1 cellular context compared by ENCODE assay signal in genomic region chr6:43921039-43921438, GRCh38.
TF ChIP-seq lines count a peak whose summit lies in the region.

No MANE protein-coding gene starts in this region.

TF ChIP-seq in WTC11, 78 proteins besides CTCF, POLR2A, EP300 and RAD21:
- TF ChIP-seq ZNF232 (CRISPR knock-in tag; IDR thresholded peaks at IDR 0.05) (no peak), GTF2I (CRISPR knock-in tag; conservative IDR thresholded peaks at IDR 0.05) (no peak), TEAD4 (CRISPR knock-in tag; IDR thresholded peaks at IDR 0.05) (no peak), ZNF416 (CRISPR knock-in tag; IDR thresholded peaks at IDR 0.05) (no peak), AR (CRISPR knock-in tag; IDR thresholded peaks at IDR 0.05) (no peak), ATF3 (CRISPR knock-in tag; conservative IDR thresholded peaks at IDR 0.05) (no peak), ZNF532 (CRISPR knock-in tag; IDR thresholded peaks at IDR 0.05; ENCODE audit: borderline replicate concordance) (no peak), ZNF138 (CRISPR knock-in tag; conservative IDR thresholded peaks at IDR 0.05) (no peak), FOXK1 (CRISPR knock-in tag; IDR thresholded peaks at IDR 0.05) (no peak), MYBL2 (CRISPR knock-in tag; IDR thresholded peaks at IDR 0.05) (no peak), CBFB (CRISPR knock-in tag; IDR thresholded peaks at IDR 0.05; ENCODE audit: low read depth) (no peak), E2F4 (CRISPR knock-in tag; IDR thresholded peaks at IDR 0.05; ENCODE audit: borderline replicate concordance, low read depth) (no peak), MAX (CRISPR knock-in tag; IDR thresholded peaks at IDR 0.05) (no peak), RELA (CRISPR knock-in tag; IDR thresholded peaks at IDR 0.05; ENCODE audit: borderline replicate concordance) (no peak), NFE2L1 (CRISPR knock-in tag; IDR thresholded peaks at IDR 0.05) (no peak), ZNF263 (CRISPR knock-in tag; IDR thresholded peaks at IDR 0.05; ENCODE audit: low read depth) (no peak), CREB1 (CRISPR knock-in tag; IDR thresholded peaks at IDR 0.05) (no peak), ZNF512 (CRISPR knock-in tag; IDR thresholded peaks at IDR 0.05; ENCODE audit: borderline replicate concordance) (no peak)
TF ChIP-seq in WTC11: peak in this region for 0.
